ENCODE assay signal across 18 cellular contexts in the genomic region with DNA sequence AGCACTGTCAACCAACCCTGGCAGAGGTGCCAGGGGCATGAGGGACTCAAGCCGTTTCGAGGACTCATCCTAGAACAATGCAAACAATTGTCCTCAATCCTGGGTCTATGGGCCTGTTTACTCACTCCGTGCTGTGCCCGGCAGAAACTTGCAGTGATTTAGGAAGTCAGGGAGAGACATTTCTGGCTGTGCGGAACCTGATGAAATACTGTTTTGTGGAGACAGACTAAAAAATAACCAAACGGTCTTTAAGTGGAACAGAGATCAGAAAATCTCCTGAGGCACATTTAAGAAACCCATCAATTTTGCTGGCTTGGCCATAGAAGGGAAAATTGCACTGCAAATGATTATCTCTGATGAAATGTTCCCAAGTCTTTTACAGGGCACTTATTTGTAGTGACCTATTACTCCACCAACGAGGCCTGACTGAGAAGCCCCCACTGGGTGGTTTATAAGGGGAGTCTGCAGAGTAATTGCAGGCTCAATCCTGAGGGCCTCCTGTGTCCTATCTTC.
DNase-seq lines count a peak whose midpoint lies in the region; ATAC-seq and TF ChIP-seq lines count a peak whose summit lies in the region.
"Had no signal": no experiment of that assay in that cellular context is flagged by ENCODE, and none has a peak within 500 bp of the region (broad histone marks: within the 10 kb centered on the region; RNA-seq: fewer than 3 reads in every experiment).

No MANE protein-coding gene starts in this region.

- no peaks in the 10 kb centered on the region for H3K27me3 ChIP-seq in WERI-Rb-1 (ENCODE audit: insufficient read depth, low read depth, severe bottlenecking)
- H3K27me3 ChIP-seq: foreskin keratinocyte, ovary had no signal

- H3K9me3 Mint-ChIP-seq in osteocyte (ENCODE audit: unreplicated experiment) = no peaks in the 10 kb centered on the region
- H3K9me3 Mint-ChIP-seq: activated T-helper 2 cell treated with anti-CD3 and anti-CD28 coated beads, Interferon-gamma antibody, Interleukin-2, Interleukin-4, amounts not matched to agents 10 μg/mL and 5 μg/mL and 100 μg/mL, durations not matched to agents 14 hours and 24 hours and 36 hours; effector memory CD8-positive, alpha-beta T cell had no signal

- H3K27me3 Mint-ChIP-seq in osteocyte (ENCODE audit: unreplicated experiment) = no peaks in the 10 kb centered on the region

- H3K27ac Mint-ChIP-seq in osteocyte (ENCODE audit: unreplicated experiment) = no peak overlapping the region
- H3K27ac Mint-ChIP-seq: activated T-helper 2 cell treated with anti-CD3 and anti-CD28 coated beads, Interferon-gamma antibody, Interleukin-2, Interleukin-4, amounts not matched to agents 10 μg/mL and 5 μg/mL and 100 μg/mL, durations not matched to agents 14 hours and 24 hours and 36 hours; CD4-positive, CD25-positive, alpha-beta regulatory T cell; effector memory CD8-positive, alpha-beta T cell had no signal

- TF ChIP-seq CTCF in AG10803 (conservative IDR thresholded peaks at IDR 0.05; ENCODE audit: low read length) (no peak), foreskin fibroblast (IDR thresholded peaks at IDR 0.05; ENCODE audit: low read depth, low read length) (no peak), WERI-Rb-1 (IDR thresholded peaks at IDR 0.05; ENCODE audit: low read depth, low read length) (no peak), osteocyte (IDR thresholded peaks at IDR 0.05) (no peak)

- H3K27ac ChIP-seq in WERI-Rb-1 = no peak overlapping the region
- H3K27ac ChIP-seq: foreskin keratinocyte, ovary had no signal

- no peak overlapping the region for H3K4me3 Mint-ChIP-seq in osteocyte (ENCODE audit: unreplicated experiment)
- H3K4me3 Mint-ChIP-seq: CD4-positive, CD25-positive, alpha-beta regulatory T cell; effector memory CD8-positive, alpha-beta T cell had no signal

- no peaks in the 10 kb centered on the region for H3K9me3 ChIP-seq in WERI-Rb-1 (ENCODE audit: severe bottlenecking)
- H3K9me3 ChIP-seq: ovary had no signal

- ATAC-seq in HG03439 (IDR thresholded peaks at IDR 0.05; ENCODE audit: unreplicated experiment) (no peak), HG03045 (IDR thresholded peaks at IDR 0.05; ENCODE audit: unreplicated experiment) (no peak)
- ATAC-seq: effector memory CD8-positive, alpha-beta T cell; foreskin keratinocyte; left lobe of liver had no signal

- H3K4me3 ChIP-seq in AG10803 (ENCODE audit: low read length) = no peak overlapping the region
- H3K4me3 ChIP-seq in foreskin fibroblast (ENCODE audit: low read depth in 1 of 2, low read length in 2 of 2) = no peak overlapping the region
- H3K4me3 ChIP-seq in WERI-Rb-1 (ENCODE audit: low read depth, low read length) = no peak overlapping the region
- H3K4me3 ChIP-seq: ovary had no signal

- DNase-seq in AG10803 (ENCODE audit: low read depth) (peak; percentile 94), NCI-H345 (lab: John Stamatoyannopoulos, UW) (peak; percentile 19), foreskin fibroblast (peak; percentile 78), pons (ENCODE audit: low spot score) (peak; percentile 96), WERI-Rb-1 (no peak), osteocyte (ENCODE audit: extremely low spot score, unreplicated experiment) (no peak)
- DNase-seq: amniotic stem cell; CD4-positive, CD25-positive, alpha-beta regulatory T cell; effector memory CD8-positive, alpha-beta T cell; foreskin keratinocyte; NCI-H1436 treated with DMSO at 0.1 percent for 48 hours; ovary; Right ventricle myocardium superior; stimulated activated CD4-positive, alpha-beta T cell treated with anti-CD3 and anti-CD28 coated beads, Interleukin-4, amount 100 ng/mL, for 24 hours had no signal

- no peaks in the 10 kb centered on the region for H3K36me3 Mint-ChIP-seq in osteocyte (ENCODE audit: unreplicated experiment)
- H3K36me3 Mint-ChIP-seq: CD4-positive, CD25-positive, alpha-beta regulatory T cell had no signal

- H3K36me3 ChIP-seq in WERI-Rb-1 = no peaks in the 10 kb centered on the region
- H3K36me3 ChIP-seq: ovary had no signal

- peaks cover 11% of the 10 kb centered on the region for H3K4me1 Mint-ChIP-seq in osteocyte (ENCODE audit: unreplicated experiment)

Comparison
In these comparisons a context has a peak if more than half of its experiments do, and no peak if none do; other contexts are left out.
1. DNase-seq: peak in AG10803 (single experiment), NCI-H345 (single experiment), foreskin fibroblast (2 of 2) and pons (single experiment); none in WERI-Rb-1 (single experiment) and osteocyte (single experiment).